ENCODE assay signal across 1 cellular context in genomic region chr16:15585956-15586355, GRCh38.
TF ChIP-seq lines count a peak whose summit lies in the region.

No MANE protein-coding gene starts in this region.

TF ChIP-seq in K562, 482 proteins besides CTCF, POLR2A, EP300 and RAD21:
- TF ChIP-seq SMARCA5 (IDR thresholded peaks at IDR 0.05) (peak; percentile 56; the same call in 1 of the 2 replicates), TEAD1 (CRISPR knock-in tag; IDR thresholded peaks at IDR 0.05) (no peak), DDX20 (tag; IDR thresholded peaks at IDR 0.05; ENCODE audit: low read depth) (no peak), TRIM24 (IDR thresholded peaks at IDR 0.05) (peak; percentile 37 to 68; a peak in 3 of 4 replicates), KHSRP (IDR thresholded peaks at IDR 0.05) (no peak), ZBTB8A (IDR thresholded peaks at IDR 0.05; ENCODE audit: partially characterized antibody) (no peak), CCAR2 (IDR thresholded peaks at IDR 0.05; ENCODE audit: low read depth, low read length) (no peak), FOXP4 (CRISPR knock-in tag; IDR thresholded peaks at IDR 0.05; ENCODE audit: borderline replicate concordance) (no peak), ZHX1 (conservative IDR thresholded peaks at IDR 0.05; ENCODE audit: low read length) (no peak), CBX5 (IDR thresholded peaks at IDR 0.05; ENCODE audit: borderline replicate concordance, low read depth) (0 out of 2 replicates have a peak, but pooled peaks have one; percentile 22), CHAMP1 (IDR thresholded peaks at IDR 0.05) (0 out of 2 replicates have a peak, but pooled peaks have one; percentile 29), MYNN (IDR thresholded peaks at IDR 0.05) (no peak), MYNN (CRISPR knock-in tag; IDR thresholded peaks at IDR 0.05) (no peak), TRIM28 (IDR thresholded peaks at IDR 0.05) (peak; percentile 84), RBM25 (IDR thresholded peaks at IDR 0.05; ENCODE audit: low read depth, low read length, severe bottlenecking) (peak; percentile 58), CBX3 (IDR thresholded peaks at IDR 0.05; ENCODE audit: borderline replicate concordance in 1 of 2, low read length in 2 of 2) (peak in 1 of 2 experiments; percentile 89; a peak in 2 of 3 replicates), TBP (optimal IDR thresholded peaks at IDR 0.05; ENCODE audit: low read depth, low read length) (no peak)
- TF ChIP-seq, protein P1, sequence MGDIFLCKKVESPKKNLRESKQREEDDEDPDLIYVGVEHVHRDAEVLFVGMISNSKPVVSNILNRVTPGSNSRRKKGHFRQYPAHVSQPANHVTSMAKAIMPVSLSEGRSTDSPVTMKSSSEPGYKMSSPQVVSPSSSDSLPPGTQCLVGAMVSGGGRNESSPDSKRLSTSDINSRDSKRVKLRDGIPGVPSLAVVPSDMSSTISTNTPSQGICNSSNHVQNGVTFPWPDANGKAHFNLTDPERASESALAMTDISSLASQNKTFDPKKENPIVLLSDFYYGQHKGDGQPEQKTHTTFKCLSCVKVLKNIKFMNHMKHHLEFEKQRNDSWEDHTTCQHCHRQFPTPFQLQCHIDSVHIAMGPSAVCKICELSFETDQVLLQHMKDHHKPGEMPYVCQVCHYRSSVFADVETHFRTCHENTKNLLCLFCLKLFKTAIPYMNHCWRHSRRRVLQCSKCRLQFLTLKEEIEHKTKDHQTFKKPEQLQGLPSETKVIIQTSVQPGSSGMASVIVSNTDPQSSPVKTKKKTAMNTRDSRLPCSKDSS (IDR thresholded peaks at IDR 0.05; ENCODE audit: low read depth, partially characterized antibody), result peak; percentile 92
- TF ChIP-seq, protein P2, sequence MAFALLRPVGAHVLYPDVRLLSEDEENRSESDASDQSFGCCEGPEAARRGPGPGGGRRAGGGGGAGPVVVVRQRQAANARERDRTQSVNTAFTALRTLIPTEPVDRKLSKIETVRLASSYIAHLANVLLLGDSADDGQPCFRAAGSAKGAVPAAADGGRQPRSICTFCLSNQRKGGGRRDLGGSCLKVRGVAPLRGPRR (CRISPR knock-in tag; IDR thresholded peaks at IDR 0.05), result no peak
- TF ChIP-seq, protein P3, sequence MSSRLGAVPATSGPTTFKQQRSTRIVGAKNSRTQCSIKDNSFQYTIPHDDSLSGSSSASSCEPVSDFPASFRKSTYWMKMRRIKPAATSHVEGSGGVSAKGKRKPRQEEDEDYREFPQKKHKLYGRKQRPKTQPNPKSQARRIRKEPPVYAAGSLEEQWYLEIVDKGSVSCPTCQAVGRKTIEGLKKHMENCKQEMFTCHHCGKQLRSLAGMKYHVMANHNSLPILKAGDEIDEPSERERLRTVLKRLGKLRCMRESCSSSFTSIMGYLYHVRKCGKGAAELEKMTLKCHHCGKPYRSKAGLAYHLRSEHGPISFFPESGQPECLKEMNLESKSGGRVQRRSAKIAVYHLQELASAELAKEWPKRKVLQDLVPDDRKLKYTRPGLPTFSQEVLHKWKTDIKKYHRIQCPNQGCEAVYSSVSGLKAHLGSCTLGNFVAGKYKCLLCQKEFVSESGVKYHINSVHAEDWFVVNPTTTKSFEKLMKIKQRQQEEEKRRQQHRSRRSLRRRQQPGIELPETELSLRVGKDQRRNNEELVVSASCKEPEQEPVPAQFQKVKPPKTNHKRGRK (tag; IDR thresholded peaks at IDR 0.05), result peak; percentile 59; the same call in 1 of the 2 replicates
